Comparison of ENCODE assay signal across 8 cellular contexts in the genomic region with DNA sequence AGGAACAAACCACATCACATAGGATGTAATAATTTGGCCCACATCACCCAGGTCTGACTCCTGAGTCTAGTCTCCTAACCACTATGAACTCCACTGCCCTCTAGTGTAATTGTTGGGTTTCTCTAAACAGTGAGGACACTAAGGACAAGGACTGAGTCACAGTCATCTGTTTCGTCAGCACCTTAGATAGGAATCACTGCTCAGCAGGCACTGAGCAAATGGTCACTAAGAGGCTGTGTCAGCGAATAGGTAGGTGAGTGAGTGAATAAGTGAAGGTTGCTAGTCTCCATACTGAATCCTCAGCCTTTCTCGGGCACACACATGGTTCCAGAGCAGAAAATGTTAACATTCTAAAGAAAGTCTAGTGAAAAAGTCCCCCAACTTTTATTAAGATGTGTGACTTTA.
A peak's percentile ranks its signal among the peaks of the same experiment; 100 is the strongest.
DNase-seq lines count a peak whose midpoint lies in the region; ATAC-seq, FAIRE-seq and TF ChIP-seq lines count a peak whose summit lies in the region.

No MANE protein-coding gene starts in this region.

- no peak overlapping the region for H3K27ac Mint-ChIP-seq in CD8-positive, alpha-beta T cell

- H2AFZ ChIP-seq in GM12878 (ENCODE audit: control insufficient read depth, low read depth, low read length), result no peak overlapping the region

- TF ChIP-seq POLR2A in GM12878 (IDR thresholded peaks at IDR 0.05; ENCODE audit: low read depth, low read length), result no peak

- H3K36me3 Mint-ChIP-seq in CD8-positive, alpha-beta T cell, result no peaks in the 10 kb centered on the region

- no peak overlapping the region for H3K4me3 Mint-ChIP-seq in CD8-positive, alpha-beta T cell

- intact Hi-C loops in GM12878 (cut with micrococcal nuclease; ENCODE audit: unreplicated experiment), result loop anchor here (2.0 kb wide), 1 partner anchor 146 kb away; no protein-coding TSS in a partner anchor
- intact Hi-C loops in CD8-positive, alpha-beta T cell (cut with DNase I, micrococcal nuclease), result no loop called here

- TF ChIP-seq EP300 in GM12878 (IDR thresholded peaks at IDR 0.05; ENCODE audit: borderline replicate concordance in 1 of 2, control insufficient read depth in 1 of 2, low read depth in 2 of 2, low read length in 2 of 2), result no peak

- 29% methylated on average over 3 of the region's 3 CpGs for WGBS in GM12878 (ENCODE audit: insufficient coverage, insufficient replicate concordance, low lambda C conversion rate, missing lambda C conversion rate)

- H3K4me2 ChIP-seq in GM12878 (ENCODE audit: control insufficient read depth, insufficient read depth), result no peak overlapping the region

- no peaks in the 10 kb centered on the region for H3K79me2 ChIP-seq in GM12878 (ENCODE audit: control insufficient read depth, insufficient read depth, low read length)

- H3K9me3 ChIP-seq in GM12878 (replicated peaks; ENCODE audit: control insufficient read depth, insufficient read depth, low read length), result no peaks in the 10 kb centered on the region
- no peaks in the 10 kb centered on the region for H3K9me3 ChIP-seq in CD8-positive, alpha-beta T cell (ENCODE audit: low read length)

- POLR2A ChIA-PET in GM12878 (lab: Charles Lee), result no interaction called here
- POLR2A ChIA-PET in CD8-positive, alpha-beta T cell (lab: Charles Lee), result no interaction called here

- H3K9me3 Mint-ChIP-seq in CD8-positive, alpha-beta T cell, result no peaks in the 10 kb centered on the region

- H3K4me1 ChIP-seq in GM12878 (ENCODE audit: control insufficient read depth, insufficient read depth, low read length), result no peaks in the 10 kb centered on the region
- no peaks in the 10 kb centered on the region for H3K4me1 ChIP-seq in CD8-positive, alpha-beta T cell (ENCODE audit: insufficient read depth, low read length)

- BruUV-seq in GM12878 (replicated peaks; lab: Mats Ljungman, UMichigan), result no TSS peak

- H3K9ac ChIP-seq in GM12878 (ENCODE audit: control insufficient read depth, insufficient read depth, low read length), result no peak overlapping the region

- H3K27me3 Mint-ChIP-seq in CD8-positive, alpha-beta T cell (ENCODE audit: low read depth), result peaks cover 3% of the 10 kb centered on the region

- no peak overlapping the region for H3K27ac ChIP-seq in GM12878 (ENCODE audit: control insufficient read depth, insufficient read depth)
- no peak overlapping the region for H3K27ac ChIP-seq in CD8-positive, alpha-beta T cell (ENCODE audit: low read depth, low read length)

- CTCF ChIA-PET in GM12878 (lab: Yijun Ruan, JAX), result no interaction called here
- CTCF ChIA-PET in CD8-positive, alpha-beta T cell (lab: Charles Lee), result no interaction called here

- no peaks in the 10 kb centered on the region for H4K20me1 ChIP-seq in GM12878 (ENCODE audit: control insufficient read depth, insufficient read depth)

- no peaks in the 10 kb centered on the region for H3K36me3 ChIP-seq in GM12878 (ENCODE audit: control insufficient read depth in 2 of 2, insufficient read depth in 2 of 2, low read length in 1 of 2)
- no peaks in the 10 kb centered on the region for H3K36me3 ChIP-seq in CD8-positive, alpha-beta T cell (ENCODE audit: insufficient read depth, low read length)

- ATAC-seq in GM18861 (IDR thresholded peaks at IDR 0.05; ENCODE audit: unreplicated experiment) (peak; percentile 95), HG03095 (IDR thresholded peaks at IDR 0.05; ENCODE audit: unreplicated experiment) (peak; percentile 77), GM12878 (peak; percentile 98)
- no peak for ATAC-seq in CD8-positive, alpha-beta T cell

- RAD21 ChIA-PET in GM12878 (lab: Charles Lee; ENCODE audit: unreplicated experiment), result no interaction called here

- in situ Hi-C loops in GM12878 (cut with MboI), result no loop called here
- in situ Hi-C loops in G401 (cut with HindIII; ENCODE audit: low sequenced_read_pairs), result no loop called here

- H3K4me3 ChIP-seq in AG10803 (ENCODE audit: low read length) (no peak overlapping the region), GM12878 (no peak overlapping the region)
- no peak overlapping the region for H3K4me3 ChIP-seq in CD8-positive, alpha-beta T cell (ENCODE audit: low read depth, low read length)

- no peaks in the 10 kb centered on the region for H3K4me1 Mint-ChIP-seq in CD8-positive, alpha-beta T cell (ENCODE audit: low read depth)

- TF ChIP-seq RAD21 in GM12878 (IDR thresholded peaks at IDR 0.05; ENCODE audit: insufficient read depth, low read depth, low read length), result peak; percentile 43

- DNase-seq in AG10803 (ENCODE audit: low read depth) (peak; percentile 84), NCI-H345 treated with DMSO at 0.1 percent for 48 hours (lab: John Stamatoyannopoulos, UW; ENCODE audit: unreplicated experiment) (peak; percentile 40), GM12878 (ENCODE audit: low read depth, low spot score) (no peak), left kidney (ENCODE audit: low read depth, low spot score) (peak; percentile 69), G401 (ENCODE audit: low spot score) (no peak)
- no peak for DNase-seq in CD8-positive, alpha-beta T cell

- TF ChIP-seq CTCF in AG10803 (conservative IDR thresholded peaks at IDR 0.05; ENCODE audit: low read length) (peak; percentile 82), GM12878 (IDR thresholded peaks at IDR 0.05 in 2 of 3, conservative IDR thresholded peaks at IDR 0.05 in 1 of 3; ENCODE audit: control insufficient read depth in 2 of 3, extremely low read depth in 1 of 3, insufficient read depth in 1 of 3, low read depth in 3 of 3, low read length in 3 of 3) (peak; percentile 44 to 63 (median 57); a peak in 5 of 6 replicates)
- TF ChIP-seq CTCF in CD8-positive, alpha-beta T cell (IDR thresholded peaks at IDR 0.05), result no peak

- no peaks in the 10 kb centered on the region; a peak in 1 of 4 replicates for H3K27me3 ChIP-seq in GM12878 (replicated peaks in 1 of 2; ENCODE audit: control insufficient read depth in 2 of 2, insufficient read depth in 2 of 2, low read length in 1 of 2)
- H3K27me3 ChIP-seq in CD8-positive, alpha-beta T cell (ENCODE audit: insufficient read depth, low read length), result no peaks in the 10 kb centered on the region

- FAIRE-seq in GM12878 (lab: Jason Lieb, UNC), result peak; percentile 72

- SMC1A ChIA-PET in GM12878 (lab: Charles Lee; ENCODE audit: uncharacterized antibody, unreplicated experiment), result no interaction called here

TF ChIP-seq in GM12878, 131 proteins besides CTCF, POLR2A, EP300 and RAD21:
- 0 out of 2 replicates have a peak, but pooled peaks have one; percentile 15 for TF ChIP-seq RUNX3 (IDR thresholded peaks at IDR 0.05; ENCODE audit: low read length)
- TF ChIP-seq MTA2 (IDR thresholded peaks at IDR 0.05; ENCODE audit: low read depth), result no peak
- peak; percentile 43; the same call in 1 of the 2 replicates for TF ChIP-seq SMC3 (IDR thresholded peaks at IDR 0.05; ENCODE audit: borderline replicate concordance, low read length)

Comparison
In these comparisons a context has a peak if more than half of its experiments do, and no peak if none do; other contexts are left out.
1. DNase-seq: peak in AG10803 (single experiment), NCI-H345 treated with DMSO at 0.1 percent for 48 hours (single experiment) and left kidney (single experiment); none in GM12878 (single experiment), G401 (single experiment) and CD8-positive, alpha-beta T cell (0 of 7).